1 cellular context compared by ENCODE assay signal in genomic region chr7:8441602-8442294, GRCh38.
TF ChIP-seq lines count a peak whose summit lies in the region.

No MANE protein-coding gene starts in this region.

TF ChIP-seq in HepG2, 621 proteins besides CTCF, POLR2A, EP300 and RAD21:
- TF ChIP-seq NBN (conservative IDR thresholded peaks at IDR 0.05) (no peak), ZNF431 (CRISPR knock-in tag; IDR thresholded peaks at IDR 0.05; ENCODE audit: borderline replicate concordance, low read depth) (no peak), ARID4A (CRISPR knock-in tag; IDR thresholded peaks at IDR 0.05; ENCODE audit: borderline replicate concordance) (no peak), ZNF512 (CRISPR knock-in tag; IDR thresholded peaks at IDR 0.05) (no peak)
